8 cellular contexts compared by ENCODE assay signal in the genomic region with DNA sequence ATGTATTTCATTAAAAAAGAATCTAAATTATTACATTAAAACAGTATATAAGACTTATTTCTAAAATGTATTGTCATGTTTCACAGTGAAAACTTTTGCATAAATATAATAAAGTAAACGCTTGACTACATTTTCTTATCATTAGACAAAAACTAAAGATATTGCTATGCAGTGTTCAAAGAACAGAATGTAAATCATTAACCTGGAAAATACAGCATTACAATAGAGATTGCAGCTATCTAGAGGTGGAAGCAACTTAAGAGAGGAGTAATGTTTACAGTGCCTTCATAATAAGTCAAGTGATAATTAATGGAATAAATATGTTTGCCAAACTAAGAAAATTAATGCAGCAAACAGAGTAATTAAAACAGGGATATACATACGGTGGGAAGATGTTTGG.
"Had no signal": no experiment of that assay in that cellular context is flagged by ENCODE, and none has a peak within 500 bp of the region (broad histone marks: within the 10 kb centered on the region; RNA-seq: fewer than 3 reads in every experiment).

No MANE protein-coding gene starts in this region.

- H3K27ac ChIP-seq: GM23248 had no signal

- FAIRE-seq: HTR-8/SVneo had no signal

- H3K4me3 ChIP-seq: GM23248, HAP-1 had no signal

- DNase-seq: GM23248, GOT3, H7, HFFc6, KBM-7 had no signal

- H3K4me1 ChIP-seq: HAP-1 had no signal

- ATAC-seq: HCT116 had no signal

- H3K36me3 ChIP-seq: HAP-1 had no signal
